ENCODE assay signal across 1 cellular context in the genomic region with DNA sequence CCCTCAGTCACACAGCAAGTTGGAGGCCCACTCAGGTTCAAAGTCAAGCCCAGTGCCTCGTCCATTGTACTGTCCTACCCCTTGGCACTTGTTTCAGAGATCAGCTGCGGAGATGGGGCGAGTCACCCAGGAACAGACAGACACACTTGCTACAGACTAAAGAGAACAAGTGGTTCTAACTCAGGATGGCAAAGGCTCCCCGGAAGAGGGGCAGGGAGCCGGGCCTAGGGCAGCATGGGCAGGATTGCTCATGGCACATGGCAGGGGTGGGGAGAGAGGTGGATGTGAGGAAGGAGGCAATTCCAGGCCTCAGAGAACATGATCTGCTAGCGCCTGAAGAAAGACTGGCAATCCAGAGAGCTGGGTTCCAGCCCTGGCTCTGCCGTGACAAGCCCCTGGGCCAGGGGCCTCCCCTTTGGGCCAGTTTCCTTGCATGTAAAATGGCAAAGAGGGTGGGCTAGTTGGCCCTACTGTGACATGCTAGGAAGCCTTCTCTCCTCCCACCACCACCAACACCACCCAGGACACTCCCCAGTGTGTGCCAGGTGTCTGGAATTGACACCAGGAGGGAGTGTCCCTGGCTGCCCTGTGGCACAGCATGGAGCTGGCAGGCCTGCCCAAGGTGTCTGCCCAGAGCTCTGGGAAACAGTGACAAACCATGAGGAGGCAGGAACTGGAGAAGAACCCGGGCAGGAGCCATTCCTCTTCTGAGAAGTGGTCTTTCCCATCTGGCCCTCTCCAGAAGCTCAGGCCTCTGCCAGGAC.
TF ChIP-seq lines count a peak whose summit lies in the region.

No MANE protein-coding gene starts in this region.

TF ChIP-seq in H1, 55 proteins besides CTCF, POLR2A, EP300 and RAD21:
- TF ChIP-seq CEBPB (IDR thresholded peaks at IDR 0.05; ENCODE audit: low read depth, low read length), result no peak
- TF ChIP-seq RBBP5 (IDR thresholded peaks at IDR 0.05; ENCODE audit: borderline replicate concordance, low read depth, low read length), result no peak
- TF ChIP-seq, protein P1, sequence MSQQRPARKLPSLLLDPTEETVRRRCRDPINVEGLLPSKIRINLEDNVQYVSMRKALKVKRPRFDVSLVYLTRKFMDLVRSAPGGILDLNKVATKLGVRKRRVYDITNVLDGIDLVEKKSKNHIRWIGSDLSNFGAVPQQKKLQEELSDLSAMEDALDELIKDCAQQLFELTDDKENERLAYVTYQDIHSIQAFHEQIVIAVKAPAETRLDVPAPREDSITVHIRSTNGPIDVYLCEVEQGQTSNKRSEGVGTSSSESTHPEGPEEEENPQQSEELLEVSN (IDR thresholded peaks at IDR 0.05), result no peak
- TF ChIP-seq ZNF274 (IDR thresholded peaks at IDR 0.05; ENCODE audit: borderline replicate concordance, extremely low read depth, low read length), result no peak
- no peak for TF ChIP-seq KDM4A (IDR thresholded peaks at IDR 0.05; ENCODE audit: low read depth, low read length, severe bottlenecking)
- no peak for TF ChIP-seq USF2 (IDR thresholded peaks at IDR 0.05; ENCODE audit: low read length)
- TF ChIP-seq HDAC6 (IDR thresholded peaks at IDR 0.05; ENCODE audit: low read depth, low read length), result no peak
- no peak for TF ChIP-seq NRF1 (IDR thresholded peaks at IDR 0.05; ENCODE audit: low read depth, low read length)
- no peak for TF ChIP-seq MAX (IDR thresholded peaks at IDR 0.05)
- TF ChIP-seq SIX5 (IDR thresholded peaks at IDR 0.05; ENCODE audit: low read depth, low read length), result no peak
- TF ChIP-seq SP1 (IDR thresholded peaks at IDR 0.05; ENCODE audit: low read depth, low read length), result no peak
- no peak for TF ChIP-seq ATF3 (IDR thresholded peaks at IDR 0.05; ENCODE audit: insufficient read depth, low read depth, low read length)
- TF ChIP-seq KDM1A (IDR thresholded peaks at IDR 0.05; ENCODE audit: borderline replicate concordance, low read length), result no peak
- TF ChIP-seq YY1 (IDR thresholded peaks at IDR 0.05; ENCODE audit: low read depth, low read length), result no peak
- TF ChIP-seq NANOG (IDR thresholded peaks at IDR 0.05; ENCODE audit: insufficient read depth, low read depth, low read length, poor library complexity, severe bottlenecking), result no peak
- no peak for TF ChIP-seq KDM5A (IDR thresholded peaks at IDR 0.05; ENCODE audit: low read length)
- TF ChIP-seq BACH1 (IDR thresholded peaks at IDR 0.05; ENCODE audit: low read length), result no peak
- no peak for TF ChIP-seq ASH2L (IDR thresholded peaks at IDR 0.05; ENCODE audit: low read length)
- TF ChIP-seq BCL11A (IDR thresholded peaks at IDR 0.05; ENCODE audit: low read depth in 2 of 2, low read length in 2 of 2), result no peak
- TF ChIP-seq EZH2 (IDR thresholded peaks at IDR 0.05; ENCODE audit: low read depth, low read length, severe bottlenecking), result no peak
